Comparison of ENCODE assay signal across 1 cellular context in genomic region chr2:19611491-19612332, GRCh38.
TF ChIP-seq lines count a peak whose summit lies in the region.

No MANE protein-coding gene starts in this region.

TF ChIP-seq in GM23338, 12 proteins besides CTCF, POLR2A, EP300 and RAD21 (continued from another document):
- TF ChIP-seq ZNF462 (CRISPR knock-in tag; IDR thresholded peaks at IDR 0.05) (no peak), NANOG (IDR thresholded peaks at IDR 0.05; ENCODE audit: borderline replicate concordance) (no peak), EZH2 (IDR thresholded peaks at IDR 0.05; ENCODE audit: low read depth, unreplicated experiment) (no peak), ZNF331 (CRISPR knock-in tag; IDR thresholded peaks at IDR 0.05; ENCODE audit: low read depth) (no peak), STAT1 (IDR thresholded peaks at IDR 0.05; ENCODE audit: unreplicated experiment) (no peak), ZNF114 (CRISPR knock-in tag; IDR thresholded peaks at IDR 0.05) (no peak), JUNB (IDR thresholded peaks at IDR 0.05; ENCODE audit: unreplicated experiment) (no peak), POLR2AphosphoS5 (IDR thresholded peaks at IDR 0.05; ENCODE audit: low read depth) (no peak), ETS1 (IDR thresholded peaks at IDR 0.05) (no peak), REST (IDR thresholded peaks at IDR 0.05; ENCODE audit: unreplicated experiment) (no peak)
